ENCODE assay signal across 2 cellular contexts in genomic region chr1:166974647-166975345, GRCh38.
TF ChIP-seq lines count a peak whose summit lies in the region.

No MANE protein-coding gene starts in this region.

TF ChIP-seq in A549, 52 proteins besides CTCF, POLR2A, EP300 and RAD21:
- TF ChIP-seq CHD2 (IDR thresholded peaks at IDR 0.05; ENCODE audit: low read length, partially characterized antibody) (no peak), CBX8 (IDR thresholded peaks at IDR 0.05) (0 out of 2 replicates have a peak, but pooled peaks have one; percentile 18), NR3C1 (IDR thresholded peaks at IDR 0.05) (no peak), NPAS2 (CRISPR knock-in tag; IDR thresholded peaks at IDR 0.05; ENCODE audit: borderline replicate concordance) (no peak)

TF ChIP-seq in H1, 55 proteins besides CTCF, POLR2A, EP300 and RAD21:
- TF ChIP-seq KDM1A (IDR thresholded peaks at IDR 0.05; ENCODE audit: borderline replicate concordance, low read length) (peak; percentile 33; the same call in 1 of the 2 replicates), TEAD4 (IDR thresholded peaks at IDR 0.05; ENCODE audit: low read depth, low read length) (no peak), RBBP5 (IDR thresholded peaks at IDR 0.05; ENCODE audit: borderline replicate concordance, low read depth, low read length) (no peak), POLR2AphosphoS5 (IDR thresholded peaks at IDR 0.05; ENCODE audit: low read depth, low read length) (no peak), SP2 (IDR thresholded peaks at IDR 0.05; ENCODE audit: low read length) (no peak), ZNF274 (IDR thresholded peaks at IDR 0.05; ENCODE audit: borderline replicate concordance, extremely low read depth, low read length) (no peak), GTF2F1 (IDR thresholded peaks at IDR 0.05; ENCODE audit: borderline replicate concordance, low read depth, low read length) (no peak), CHD2 (IDR thresholded peaks at IDR 0.05; ENCODE audit: low read length) (no peak), SUZ12 (IDR thresholded peaks at IDR 0.05; ENCODE audit: low read length) (peak; percentile 19; the same call in 1 of the 2 replicates), EGR1 (IDR thresholded peaks at IDR 0.05; ENCODE audit: borderline replicate concordance, low read depth, low read length) (no peak), EZH2 (IDR thresholded peaks at IDR 0.05; ENCODE audit: low read depth, low read length, severe bottlenecking) (peak; percentile 47), JUND (IDR thresholded peaks at IDR 0.05; ENCODE audit: low read length) (no peak), E2F6 (IDR thresholded peaks at IDR 0.05) (no peak), BACH1 (IDR thresholded peaks at IDR 0.05; ENCODE audit: low read length) (no peak), FOSL1 (IDR thresholded peaks at IDR 0.05; ENCODE audit: insufficient read depth, low read depth, low read length) (no peak), TAF1 (IDR thresholded peaks at IDR 0.05; ENCODE audit: low read depth, low read length) (no peak), TBP (IDR thresholded peaks at IDR 0.05; ENCODE audit: low read depth, low read length) (no peak), SP1 (IDR thresholded peaks at IDR 0.05; ENCODE audit: low read depth, low read length) (no peak), SRF (IDR thresholded peaks at IDR 0.05; ENCODE audit: low read depth, low read length) (no peak), TAF7 (optimal IDR thresholded peaks at IDR 0.05; ENCODE audit: borderline replicate concordance, low read depth, low read length) (no peak), CTBP2 (IDR thresholded peaks at IDR 0.05; ENCODE audit: borderline replicate concordance, insufficient read depth, insufficient read length, low read length) (no peak), YY1 (IDR thresholded peaks at IDR 0.05; ENCODE audit: low read depth, low read length) (no peak), GABPA (IDR thresholded peaks at IDR 0.05; ENCODE audit: borderline replicate concordance, insufficient read depth, low read length) (no peak), RNF2 (IDR thresholded peaks at IDR 0.05; ENCODE audit: borderline replicate concordance, low read depth, low read length, missing control alignments, poor library complexity, severe bottlenecking) (peak; percentile 32), KDM4A (IDR thresholded peaks at IDR 0.05; ENCODE audit: low read depth, low read length, severe bottlenecking) (peak; percentile 11)
